ENCODE assay signal across 8 cellular contexts in the genomic region with DNA sequence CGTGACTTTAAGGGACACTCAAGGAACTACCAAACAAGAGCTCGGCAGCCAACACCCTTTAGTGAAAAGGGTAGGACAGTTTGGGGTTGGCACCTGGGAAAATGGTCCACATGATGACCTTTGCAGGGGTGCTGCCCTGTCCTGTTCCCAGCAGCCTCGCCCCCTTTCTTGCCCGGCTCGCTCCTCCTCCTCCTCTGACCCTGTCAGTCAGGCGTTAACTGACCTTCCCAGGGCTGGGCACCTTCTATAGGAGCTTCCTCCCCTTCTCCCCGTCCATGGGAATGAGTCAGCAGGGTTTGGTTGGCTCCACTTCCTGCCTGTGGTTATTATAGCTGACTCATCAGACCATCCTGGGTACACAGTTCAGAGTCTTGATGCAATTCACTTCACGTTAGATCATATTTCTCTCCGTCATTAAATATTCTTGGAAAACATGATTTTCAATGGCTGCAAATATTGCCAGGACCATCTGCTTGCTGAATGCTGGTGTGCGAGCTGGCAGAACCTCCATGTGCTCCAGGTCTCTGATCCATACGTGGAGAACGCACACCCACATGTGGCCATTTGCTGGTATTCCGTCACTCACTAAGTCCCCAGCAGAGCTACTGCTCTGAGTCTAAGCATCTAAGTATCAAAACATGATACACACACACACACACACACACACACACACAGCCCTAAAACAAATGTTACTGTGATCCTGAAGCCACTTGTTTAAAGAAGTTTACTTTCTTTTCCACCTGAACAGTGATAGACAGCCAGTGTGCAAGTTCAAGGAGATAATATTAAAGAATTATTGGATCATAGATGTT.
DNase-seq lines count a peak whose midpoint lies in the region; ATAC-seq, FAIRE-seq and TF ChIP-seq lines count a peak whose summit lies in the region.

No MANE protein-coding gene starts in this region.

- H3K4me1 Mint-ChIP-seq in activated T-cell treated with anti-CD3 and anti-CD28 coated beads, Interleukin-2, amount 50 U/mL, for 24 hours (ENCODE audit: low read depth): peaks cover 43% of the 10 kb centered on the region

- FAIRE-seq in pancreas (lab: Jason Lieb, UNC) (no peak), urothelium cell line (lab: Jason Lieb, UNC) (peak; percentile 91)

- ATAC-seq in pancreas: peak; percentile 61 to 92 (median 85)

- H3K4me3 ChIP-seq in fibroblast of pulmonary artery (replicated peaks; ENCODE audit: low read depth, low read length) (no peak overlapping the region), pancreas (no peak overlapping the region)

- peak overlapping the region; percentile 72 for H3K27ac Mint-ChIP-seq in activated T-cell treated with anti-CD3 and anti-CD28 coated beads, Interleukin-2, amount 50 U/mL, for 24 hours

- H3K27ac ChIP-seq in pancreas: no peak overlapping the region

- no peaks in the 10 kb centered on the region for H3K36me3 ChIP-seq in pancreas

- DNase-seq in COLO829 (ENCODE audit: low spot score) (peak; percentile 93), HPDE6-E6E7 (ENCODE audit: extremely low spot score) (peak; percentile 98), OCI-M2 (lab: John Stamatoyannopoulos, UW; ENCODE audit: unreplicated experiment) (peak; percentile 72), fibroblast of pulmonary artery (ENCODE audit: low read depth) (peak; percentile 99), pancreas (peak in 4 of 6 donors; percentile 23 to 59 (median 32)), urothelium cell line (ENCODE audit: low spot score) (peak; percentile 97)
- peak; percentile 66 for DNase-seq in activated T-cell treated with anti-CD3 and anti-CD28 coated beads, Interleukin-2, amount 50 U/mL, for 24 hours
- DNase-seq in effector CD4-positive, alpha-beta T cell: no peak

- H3K9me3 Mint-ChIP-seq in activated T-cell treated with anti-CD3 and anti-CD28 coated beads, Interleukin-2, amount 50 U/mL, for 24 hours: peaks cover 2% of the 10 kb centered on the region

- no peaks in the 10 kb centered on the region for H3K4me1 ChIP-seq in pancreas

- H3K27me3 ChIP-seq in pancreas: no peaks in the 10 kb centered on the region

- H3K9me3 ChIP-seq in pancreas: no peaks in the 10 kb centered on the region

- TF ChIP-seq CTCF in fibroblast of pulmonary artery (IDR thresholded peaks at IDR 0.05; ENCODE audit: low read length, missing control alignments) (peak; percentile 34), pancreas (IDR thresholded peaks at IDR 0.05) (no peak)

- 49 to 56% methylated on average over 13 of the region's 13 CpGs for whole genome bisulfite sequencing in pancreas, 2 donors

- H3K4me3 Mint-ChIP-seq in activated T-cell treated with anti-CD3 and anti-CD28 coated beads, Interleukin-2, amount 50 U/mL, for 24 hours: peak overlapping the region; percentile 41

- H3K27me3 Mint-ChIP-seq in activated T-cell treated with anti-CD3 and anti-CD28 coated beads, Interleukin-2, amount 50 U/mL, for 24 hours: peaks cover 26% of the 10 kb centered on the region

- no peaks in the 10 kb centered on the region for H3K36me3 Mint-ChIP-seq in activated T-cell treated with anti-CD3 and anti-CD28 coated beads, Interleukin-2, amount 50 U/mL, for 24 hours (ENCODE audit: low read depth)

- intact Hi-C loops in pancreas (cut with DNase I): no loop called here
